ENCODE assay signal across 17 cellular contexts in genomic region chr6:152387091-152387490, GRCh38.
A peak's percentile ranks its signal among the peaks of the same experiment; 100 is the strongest.
DNase-seq lines count a peak whose midpoint lies in the region; ATAC-seq and TF ChIP-seq lines count a peak whose summit lies in the region.
"Had no signal": no experiment of that assay in that cellular context is flagged by ENCODE, and none has a peak within 500 bp of the region (broad histone marks: within the 10 kb centered on the region; RNA-seq: fewer than 3 reads in every experiment).

No MANE protein-coding gene starts in this region.

- no peaks in the 10 kb centered on the region for H3K9me2 ChIP-seq in OCI-LY7 (ENCODE audit: insufficient read depth, low read length)

- H3K27ac ChIP-seq in thoracic aorta (peak overlapping the region; percentile 39 to 76), OCI-LY7 (ENCODE audit: low read depth, low read length, poor library complexity, severe bottlenecking) (no peak overlapping the region)

- H3K79me2 ChIP-seq in OCI-LY7 (ENCODE audit: insufficient read depth, low read depth, low read length) = no peaks in the 10 kb centered on the region

- H3K9me3 ChIP-seq in thoracic aorta (no peaks in the 10 kb centered on the region), OCI-LY7 (ENCODE audit: low read length) (no peaks in the 10 kb centered on the region)
- H3K9me3 ChIP-seq: HAP-1 had no signal

- no peaks in the 10 kb centered on the region for H3K27me3 ChIP-seq in thoracic aorta (replicated peaks; ENCODE audit: insufficient read depth)

- H3K4me2 ChIP-seq in OCI-LY7 (ENCODE audit: low read length) = no peak overlapping the region

- H3K36me3 ChIP-seq in thoracic aorta = no peaks in the 10 kb centered on the region
- H3K36me3 ChIP-seq in OCI-LY7 (ENCODE audit: insufficient read depth, low read length) = no peaks in the 10 kb centered on the region
- H3K36me3 ChIP-seq: HAP-1 had no signal

- H4K20me1 ChIP-seq in OCI-LY7 (ENCODE audit: insufficient read depth, low read length) = no peaks in the 10 kb centered on the region

- TF ChIP-seq CTCF in epithelial cell of esophagus (IDR thresholded peaks at IDR 0.05; ENCODE audit: insufficient read depth, low read depth, low read length, missing control alignments) (no peak), thoracic aorta (IDR thresholded peaks at IDR 0.05) (no peak), OCI-LY7 (conservative IDR thresholded peaks at IDR 0.05; ENCODE audit: low read length) (no peak)

- H3K4me3 ChIP-seq in epithelial cell of esophagus (ENCODE audit: low read length) (no peak overlapping the region), thoracic aorta (no peak overlapping the region), OCI-LY7 (ENCODE audit: low read depth, low read length, poor library complexity, severe bottlenecking) (no peak overlapping the region)
- H3K4me3 ChIP-seq: GM12878, HAP-1 had no signal

- BruUV-seq in OCI-LY7 (replicated peaks; lab: Mats Ljungman, UMichigan) = no TSS peak

- ATAC-seq in thoracic aorta (ENCODE audit: insufficient number of reproducible peaks, low FRiP score, low read depth) (no peak), GM18858 (IDR thresholded peaks at IDR 0.05; ENCODE audit: unreplicated experiment) (no peak)
- ATAC-seq: GM12878 had no signal

- intact Hi-C loops in OCI-LY7 (cut with micrococcal nuclease; ENCODE audit: unreplicated experiment) = no loop called here

- DNase-seq in epithelial cell of esophagus (ENCODE audit: low read depth) = peak; percentile 56
- peak; percentile 52 for DNase-seq in kidney glomerular epithelial cell (lab: John Stamatoyannopoulos, UW)
- no peak for DNase-seq in thoracic aorta (ENCODE audit: low spot score)
- no peak for DNase-seq in OCI-LY7 (ENCODE audit: low spot score)
- DNase-seq in NCI-H2227 (lab: John Stamatoyannopoulos, UW; ENCODE audit: unreplicated experiment) = no peak
- DNase-seq: C1 segment of cervical spinal cord; Calu3; CD4-positive, alpha-beta memory T cell; COR-L47; DMS79; EL; GDM1; GOT3; HFFc6 had no signal

- POLR2A ChIA-PET in OCI-LY7 (lab: Charles Lee) = no interaction called here

- CTCF ChIA-PET in OCI-LY7 (lab: Charles Lee; ENCODE audit: unreplicated experiment) = no interaction called here

- H3K4me1 ChIP-seq in thoracic aorta (ENCODE audit: control insufficient read depth in 1 of 2, low read depth in 2 of 2) (peaks cover 24 to 80% of the 10 kb centered on the region in 2 donors), OCI-LY7 (ENCODE audit: insufficient read depth, low read length, poor library complexity, severe bottlenecking) (no peaks in the 10 kb centered on the region)
- H3K4me1 ChIP-seq: HAP-1 had no signal

- no peak overlapping the region for H2AFZ ChIP-seq in OCI-LY7 (ENCODE audit: low read length)

Comparison
In these comparisons a context has a peak if more than half of its experiments do, and no peak if none do; other contexts are left out.
1. DNase-seq: peak in epithelial cell of esophagus (single experiment) and kidney glomerular epithelial cell (single experiment); none in thoracic aorta (single experiment), OCI-LY7 (single experiment) and NCI-H2227 (single experiment).